9 cellular contexts compared by ENCODE assay signal in the genomic region with DNA sequence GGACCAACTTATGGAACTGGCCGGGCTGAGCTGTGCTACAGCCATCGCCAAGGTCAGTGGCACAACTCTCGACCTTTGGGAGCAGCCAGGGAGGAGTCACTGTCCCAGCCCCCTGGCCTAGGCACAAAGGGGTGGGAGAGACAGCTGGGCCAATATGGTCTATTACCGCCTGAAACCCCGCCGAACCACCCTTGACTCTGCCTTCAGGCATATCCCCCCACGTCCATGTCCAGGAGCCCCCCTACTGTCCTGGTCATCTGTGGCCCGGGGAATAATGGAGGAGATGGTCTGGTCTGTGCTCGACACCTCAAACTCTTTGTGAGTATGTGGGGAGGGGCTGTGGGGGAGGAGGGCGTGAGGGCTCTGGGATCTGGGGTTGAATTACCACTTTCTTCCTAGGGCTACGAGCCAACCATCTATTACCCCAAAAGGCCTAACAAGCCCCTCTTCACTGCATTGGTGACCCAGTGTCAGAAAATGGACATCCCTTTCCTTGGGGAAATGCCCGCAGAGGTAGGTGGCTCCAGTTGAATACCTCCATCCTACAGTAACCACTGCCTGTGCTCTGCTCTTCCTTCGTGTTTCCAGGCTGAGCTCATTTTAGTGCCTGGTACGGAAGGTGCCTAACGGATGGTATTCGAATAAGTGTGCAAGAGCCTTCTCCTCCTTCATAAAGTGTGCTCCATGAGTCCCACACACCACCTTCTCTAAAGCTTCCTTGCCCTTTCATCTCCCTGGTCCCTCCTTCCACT. TPM values are rescaled to one million over a fixed set of nuclear protein-coding genes. Genes with fewer than 3 reads are reported as not detected.
DNase-seq lines count a peak whose midpoint lies in the region; ATAC-seq and TF ChIP-seq lines count a peak whose summit lies in the region.
"Had no signal": no experiment of that assay in that cellular context is flagged by ENCODE, and none has a peak within 500 bp of the region (broad histone marks: within the 10 kb centered on the region; RNA-seq: fewer than 3 reads in every experiment).

No MANE protein-coding gene starts in this region.

- peak; percentile 29 for ATAC-seq in GM23338
- ATAC-seq in GM18511 (IDR thresholded peaks at IDR 0.05; ENCODE audit: unreplicated experiment) = no peak
- ATAC-seq in GM21717 (IDR thresholded peaks at IDR 0.05; ENCODE audit: unreplicated experiment) = no peak

- H3K36me3 ChIP-seq in GM23338 (ENCODE audit: insufficient read depth) (peaks cover 5% of the 10 kb centered on the region), SU-DHL-6 (ENCODE audit: low read length) (no peaks in the 10 kb centered on the region)

- peak overlapping the region; percentile 95 for H3K4me3 ChIP-seq in GM23338
- peak overlapping the region; percentile 80 for H3K4me3 ChIP-seq in SU-DHL-6 (ENCODE audit: insufficient read depth, low read length, poor library complexity, severe bottlenecking)
- H3K4me3 ChIP-seq in foreskin fibroblast (ENCODE audit: low read depth in 1 of 2, low read length in 2 of 2) = peak overlapping the region; percentile 70 to 83
- peak overlapping the region; percentile 69 for H3K4me3 ChIP-seq in skeletal muscle cell (ENCODE audit: low read depth, low read length)

- H3K27ac ChIP-seq in GM23338 (ENCODE audit: low read depth) (peak overlapping the region; percentile 59; the same call in 1 of the 2 replicates), SU-DHL-6 (ENCODE audit: low read depth, low read length) (peak overlapping the region; percentile 51)

- H3K9me3 ChIP-seq in SU-DHL-6 (ENCODE audit: insufficient read depth, low read length) = no peaks in the 10 kb centered on the region

- peak; percentile 21 for DNase-seq in GM23338 (ENCODE audit: low spot score)
- DNase-seq in foreskin fibroblast = peak in 1 of 2 donors; percentile 16
- DNase-seq in skeletal muscle cell (ENCODE audit: low read depth) = no peak
- DNase-seq in 8988T = no peak
- no peak for DNase-seq in DMS153 treated with DMSO at 0.1 percent for 48 hours (lab: John Stamatoyannopoulos, UW; ENCODE audit: unreplicated experiment)

- peak overlapping the region; percentile 90 for H3K9ac ChIP-seq in SU-DHL-6 (ENCODE audit: low read length)

- H2AFZ ChIP-seq in GM23338 = no peak overlapping the region
- H2AFZ ChIP-seq in SU-DHL-6 (ENCODE audit: low read depth, low read length, severe bottlenecking) = peak overlapping the region; percentile 68

- H3K4me2 ChIP-seq in GM23338 (peak overlapping the region; percentile 80), SU-DHL-6 (ENCODE audit: low read depth, low read length, poor library complexity, severe bottlenecking) (peak overlapping the region; percentile 76)

- H3K27ac Mint-ChIP-seq in GM23338 = peak overlapping the region; percentile 75; the same call in 1 of the 2 replicates

- H3K9me2 ChIP-seq in GM23338 (ENCODE audit: insufficient read depth) = no peaks in the 10 kb centered on the region
- H3K9me2 ChIP-seq in SU-DHL-6 (replicated peaks; ENCODE audit: insufficient read depth, low read length) = no peaks in the 10 kb centered on the region

- no peaks in the 10 kb centered on the region for H3K9me3 Mint-ChIP-seq in GM23338

- peaks cover 17% of the 10 kb centered on the region for H3K4me1 Mint-ChIP-seq in GM23338

- peaks cover 4% of the 10 kb centered on the region for H3K27me3 Mint-ChIP-seq in GM23338 (ENCODE audit: insufficient read depth, low read depth, poor library complexity)

- H3F3A ChIP-seq in GM23338 (replicated peaks; ENCODE audit: low read depth) (peaks cover 34% of the 10 kb centered on the region), SU-DHL-6 (ENCODE audit: insufficient read depth) (peaks cover 26% of the 10 kb centered on the region)

- H3K79me2 ChIP-seq in GM23338 (replicated peaks; ENCODE audit: insufficient read depth) (no peaks in the 10 kb centered on the region), SU-DHL-6 (ENCODE audit: insufficient read depth, low read length) (peaks cover 5% of the 10 kb centered on the region; the same call in 1 of the 2 replicates)

- H3K4me1 ChIP-seq in GM23338 (ENCODE audit: insufficient read depth) = peaks cover 8% of the 10 kb centered on the region; the same call in 1 of the 2 replicates

- H4K20me1 ChIP-seq in GM23338 (replicated peaks; ENCODE audit: insufficient read depth) (peaks cover 19% of the 10 kb centered on the region), SU-DHL-6 (ENCODE audit: low read depth, low read length) (no peaks in the 10 kb centered on the region)

- peaks cover 48% of the 10 kb centered on the region for H3K36me3 Mint-ChIP-seq in GM23338 (ENCODE audit: low read depth)

- peak overlapping the region; percentile 82 for H3K4me3 Mint-ChIP-seq in GM23338

- H3K27me3 ChIP-seq in GM23338 (ENCODE audit: insufficient read depth) = no peaks in the 10 kb centered on the region
- no peaks in the 10 kb centered on the region for H3K27me3 ChIP-seq in SU-DHL-6 (ENCODE audit: low read length)

- TF ChIP-seq CTCF in GM23338 (conservative IDR thresholded peaks at IDR 0.05; ENCODE audit: low read depth in 2 of 2) (no peak), SU-DHL-6 (IDR thresholded peaks at IDR 0.05; ENCODE audit: insufficient read depth, low read length, poor library complexity, severe bottlenecking) (no peak), foreskin fibroblast (IDR thresholded peaks at IDR 0.05; ENCODE audit: low read depth, low read length) (no peak)

TF ChIP-seq in GM23338, 12 proteins besides CTCF, POLR2A, EP300 and RAD21:
- no peak for TF ChIP-seq ZNF462 (CRISPR knock-in tag; IDR thresholded peaks at IDR 0.05)
- peak; percentile 41; the same call in 1 of the 2 replicates for TF ChIP-seq POLR2AphosphoS5 (IDR thresholded peaks at IDR 0.05; ENCODE audit: low read depth)

RNA-seq across cellular contexts. Expression of gene NAXE, which starts 0.8 kb away (rescaled TPM):
- total RNA-seq in GM23338 (2014; rRNA removed; shearing (Covaris generic)) = 62.6 and 87.5 TPM in 2 replicates
- polyA plus RNA-seq in GM23338 (2016; fragmentation: Nextera tagmentation; extraction: Ambion mirVana) = 82.1 and 83.1 TPM in 2 replicates

RNA-seq across cellular contexts. Expression of gene GPATCH4, which starts 8.9 kb away (rescaled TPM):
- total RNA-seq in GM23338 (2014; rRNA removed; shearing (Covaris generic)) = 58.9 and 95.7 TPM in 2 replicates
- polyA plus RNA-seq in GM23338 (2016; fragmentation: Nextera tagmentation; extraction: Ambion mirVana) = 174 and 187 TPM in 2 replicates

RNA-seq across cellular contexts. Expression of gene TTC24, which starts 12.8 kb away (rescaled TPM):
- total RNA-seq in GM23338 (2014; rRNA removed; shearing (Covaris generic)) = not detected in 2 replicates
- polyA plus RNA-seq in GM23338 (2016; fragmentation: Nextera tagmentation; extraction: Ambion mirVana) = not detected in 2 replicates

RNA-seq across cellular contexts. Expression of gene IQGAP3, which starts 20.0 kb away (rescaled TPM):
- total RNA-seq in GM23338 (2014; rRNA removed; shearing (Covaris generic)) = 25.7 and 31.8 TPM in 2 replicates
- polyA plus RNA-seq in GM23338 (2016; fragmentation: Nextera tagmentation; extraction: Ambion mirVana) = 11.9 and 12.8 TPM in 2 replicates

RNA-seq across cellular contexts. Expression of gene HAPLN2, which starts 26.9 kb away (rescaled TPM):
- not detected in 2 replicates for total RNA-seq in GM23338 (2014; rRNA removed; shearing (Covaris generic))
- polyA plus RNA-seq in GM23338 (2016; fragmentation: Nextera tagmentation; extraction: Ambion mirVana) = 0.53 TPM in 1 of 2 replicates, not detected in the other
- total RNA-seq: T-helper 1 cell treated with Interleukin-12 subunit alpha and Interleukin-12 subunit beta and Interleukin-4 antibody, amounts not matched to agents 30 ng/mL and 1 ng/mL, for 36 hours had no signal
